In the genomic region with DNA sequence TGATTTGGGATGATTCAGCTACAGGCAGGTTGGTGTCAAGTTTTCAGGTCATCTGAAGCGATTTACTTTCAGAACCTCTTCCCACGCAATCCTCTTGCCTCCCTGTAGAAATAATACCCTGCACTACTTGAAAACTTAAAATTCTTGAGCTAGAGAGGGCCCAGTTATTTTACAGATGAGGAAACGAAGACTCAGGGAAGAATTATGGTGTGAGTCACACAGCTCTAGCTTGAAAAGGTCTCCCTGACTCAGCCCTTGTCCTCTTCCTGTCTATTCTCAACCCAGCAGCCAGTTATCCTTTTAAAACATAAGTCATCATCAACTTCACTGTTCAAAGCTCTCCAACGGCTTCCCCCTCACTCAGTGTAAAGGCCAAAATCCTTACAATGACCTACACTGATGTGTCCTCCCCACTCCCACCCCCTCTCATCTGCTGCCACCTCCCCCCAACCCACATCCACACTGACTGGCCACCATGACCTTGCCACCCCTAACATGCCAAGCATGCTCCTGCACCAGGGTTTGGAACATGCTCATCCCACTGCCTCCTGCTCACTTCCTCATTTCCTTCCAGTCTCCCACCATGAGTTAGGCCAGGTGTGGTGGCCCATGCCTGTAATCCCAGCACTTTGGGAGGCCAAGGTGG, we compare ENCODE assay signal across 7 cellular contexts. TPM values are rescaled to one million over a fixed set of nuclear protein-coding genes. Genes with fewer than 3 reads are reported as not detected.
DNase-seq lines count a peak whose midpoint lies in the region; ATAC-seq and TF ChIP-seq lines count a peak whose summit lies in the region.

No MANE protein-coding gene starts in this region.

- H3K4me1 ChIP-seq in neural progenitor cell: peaks cover 15% of the 10 kb centered on the region

- H3K27me3 Mint-ChIP-seq in chondrocyte (ENCODE audit: low read depth): no peaks in the 10 kb centered on the region
- H3K27me3 Mint-ChIP-seq in neural progenitor cell (ENCODE audit: insufficient read depth, low read depth): peaks cover 5% of the 10 kb centered on the region

- H2AFZ ChIP-seq in neural progenitor cell (replicated peaks): no peak overlapping the region

- H3K4me2 ChIP-seq in neural progenitor cell: peak overlapping the region; percentile 34

- H3K4me3 ChIP-seq in neural progenitor cell: no peak overlapping the region

- no peaks in the 10 kb centered on the region for H3K9me3 ChIP-seq in neural progenitor cell (ENCODE audit: low read depth)

- H3K9ac ChIP-seq in neural progenitor cell: no peak overlapping the region

- H3F3A ChIP-seq in neural progenitor cell (ENCODE audit: low read depth): no peaks in the 10 kb centered on the region

- peak overlapping the region; percentile 53 for H3K4me3 Mint-ChIP-seq in chondrocyte (ENCODE audit: unreplicated experiment)
- no peak overlapping the region for H3K4me3 Mint-ChIP-seq in neural progenitor cell

- no peak for TF ChIP-seq CTCF in GM10266 (IDR thresholded peaks at IDR 0.05; ENCODE audit: control insufficient read depth, insufficient read depth, low read depth, missing control alignments)
- TF ChIP-seq CTCF in chondrocyte (IDR thresholded peaks at IDR 0.05): no peak
- no peak for TF ChIP-seq CTCF in neural progenitor cell (IDR thresholded peaks at IDR 0.05)

- H3K27me3 ChIP-seq in neural progenitor cell: peaks cover 12% of the 10 kb centered on the region

- H3K36me3 ChIP-seq in neural progenitor cell: no peaks in the 10 kb centered on the region

- H3K27ac Mint-ChIP-seq in chondrocyte (ENCODE audit: unreplicated experiment): peak overlapping the region; percentile 99
- peak overlapping the region; percentile 5 for H3K27ac Mint-ChIP-seq in neural progenitor cell

- H4K20me1 ChIP-seq in neural progenitor cell (ENCODE audit: low read depth): peaks cover 2% of the 10 kb centered on the region

- no peak overlapping the region for H3K27ac ChIP-seq in neural progenitor cell

- H3K4me1 Mint-ChIP-seq in chondrocyte (ENCODE audit: low read depth) (peaks cover 75% of the 10 kb centered on the region), neural progenitor cell (peaks cover 48% of the 10 kb centered on the region)

- H3K36me3 Mint-ChIP-seq in chondrocyte (ENCODE audit: low read depth) (no peaks in the 10 kb centered on the region), neural progenitor cell (peaks cover 8% of the 10 kb centered on the region)

- ATAC-seq in HG03565 (IDR thresholded peaks at IDR 0.05; ENCODE audit: unreplicated experiment) (no peak), HG03280 (IDR thresholded peaks at IDR 0.05; ENCODE audit: unreplicated experiment) (no peak)

- H3K9me3 Mint-ChIP-seq in chondrocyte (ENCODE audit: low read depth) (no peaks in the 10 kb centered on the region), neural progenitor cell (no peaks in the 10 kb centered on the region)

- H3K79me2 ChIP-seq in neural progenitor cell (ENCODE audit: low read depth): peaks cover 52% of the 10 kb centered on the region

- peak; percentile 60 for DNase-seq in GM10266 (ENCODE audit: extremely low spot score)
- peak; percentile 49 for DNase-seq in NAMALWA (ENCODE audit: low spot score)
- DNase-seq in chondrocyte (ENCODE audit: low spot score): no peak
- DNase-seq in neural progenitor cell (ENCODE audit: low spot score): no peak
- no peak for DNase-seq in NCI-H748 (lab: John Stamatoyannopoulos, UW; ENCODE audit: unreplicated experiment)

RNA-seq across cellular contexts. Expression of a gene that starts 3.4 kb away (rescaled TPM):
- 10.9 to 13.4 TPM (median 11.7 TPM) in 3 replicates for total RNA-seq in chondrocyte
- 24.1 and 26.7 TPM in 2 replicates for total RNA-seq in neural progenitor cell (ENCODE audit: low replicate concordance)

Comparison
In these comparisons a context has a peak if more than half of its experiments do, and no peak if none do; other contexts are left out.
1. DNase-seq: peak in GM10266 (single experiment) and NAMALWA (single experiment); none in chondrocyte (single experiment), neural progenitor cell (single experiment) and NCI-H748 (single experiment).